In the genomic region with DNA sequence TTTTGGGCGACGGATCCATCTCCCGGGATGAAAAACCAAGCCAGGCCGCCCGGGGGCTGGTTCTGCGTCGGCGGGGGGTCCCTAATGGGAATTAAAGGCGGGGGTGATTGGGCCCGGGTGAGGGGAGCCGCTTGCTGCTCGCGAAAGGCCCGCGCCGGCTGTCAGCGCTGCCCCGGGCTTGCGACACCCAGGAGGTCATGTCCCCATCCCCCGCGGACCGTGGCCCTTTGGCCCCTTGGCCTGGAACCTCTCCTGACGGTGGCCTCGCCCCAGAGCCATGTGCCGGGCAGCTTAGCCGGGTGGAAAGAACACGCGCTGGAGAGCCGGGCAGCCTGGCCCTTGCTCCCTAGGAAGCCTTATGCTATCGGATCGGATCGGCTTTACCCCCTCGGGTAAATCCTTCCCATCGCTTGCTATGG, we compare ENCODE assay signal across 8 cellular contexts. TPM values are rescaled to one million over a fixed set of nuclear protein-coding genes. Genes with fewer than 3 reads are reported as not detected.
A peak's percentile ranks its signal among the peaks of the same experiment; 100 is the strongest.
DNase-seq lines count a peak whose midpoint lies in the region; ATAC-seq, FAIRE-seq and TF ChIP-seq lines count a peak whose summit lies in the region.
"Not testable (repeated sequence)": the region's sequence is repeated elsewhere in the genome, so short reads cannot be mapped to it uniquely, and the experiment has no call there.

No MANE protein-coding gene starts in this region.

- not testable (repeated sequence) for H3K36me3 ChIP-seq in GM12878 (ENCODE audit: control insufficient read depth in 2 of 2, insufficient read depth in 2 of 2, low read length in 1 of 2); mucosa of rectum (ENCODE audit: control insufficient read depth in 2 of 2, insufficient read depth in 2 of 2, low read length in 2 of 2)

- BruUV-seq in GM12878 (replicated peaks; lab: Mats Ljungman, UMichigan), result TSS peak; percentile 98

- WGBS in GM12878 (ENCODE audit: insufficient coverage, insufficient replicate concordance, low lambda C conversion rate, missing lambda C conversion rate), result under 1% methylated on average over 9 of the region's 34 CpGs

- not testable (repeated sequence) for H3K4me1 ChIP-seq in GM12878 (ENCODE audit: control insufficient read depth, insufficient read depth, low read length); mucosa of rectum (ENCODE audit: control insufficient read depth in 2 of 2, insufficient read depth in 2 of 2, low read length in 2 of 2)

- peak overlapping the region; percentile 91 for H3K4me3 Mint-ChIP-seq in glutamatergic neuron (ENCODE audit: unreplicated experiment)

- TF ChIP-seq CTCF in 22Rv1 (IDR thresholded peaks at IDR 0.05); GM12878 (IDR thresholded peaks at IDR 0.05 in 2 of 3, conservative IDR thresholded peaks at IDR 0.05 in 1 of 3; ENCODE audit: control insufficient read depth in 2 of 3, extremely low read depth in 1 of 3, insufficient read depth in 1 of 3, low read depth in 3 of 3, low read length in 3 of 3); glutamatergic neuron (IDR thresholded peaks at IDR 0.05; ENCODE audit: partially characterized antibody, unreplicated experiment): not testable (repeated sequence)

- not testable (repeated sequence) for H3K79me2 ChIP-seq in GM12878 (ENCODE audit: control insufficient read depth, insufficient read depth, low read length)

- not testable (repeated sequence) for H3K36me3 Mint-ChIP-seq in glutamatergic neuron (ENCODE audit: unreplicated experiment)

- TF ChIP-seq RAD21 in GM12878 (IDR thresholded peaks at IDR 0.05; ENCODE audit: insufficient read depth, low read depth, low read length), result not testable (repeated sequence)

- H3K4me2 ChIP-seq in GM12878 (ENCODE audit: control insufficient read depth, insufficient read depth), result 0 out of 2 replicates have a peak overlapping the region, but pooled peaks have one; percentile 25

- not testable (repeated sequence) for TF ChIP-seq EP300 in GM12878 (IDR thresholded peaks at IDR 0.05; ENCODE audit: borderline replicate concordance in 1 of 2, control insufficient read depth in 1 of 2, low read depth in 2 of 2, low read length in 2 of 2)

- not testable (repeated sequence) for H3K9me3 Mint-ChIP-seq in glutamatergic neuron (ENCODE audit: unreplicated experiment)

- not testable (repeated sequence) for DNase-seq in HTR-8/SVneo (ENCODE audit: insufficient read length, low spot score); GM12878 (ENCODE audit: low read depth, low spot score)
- DNase-seq in activated CD4-positive, alpha-beta T cell treated with anti-CD3 and anti-CD28 coated beads for 1 hour, result peak; percentile 28
- peak; percentile 48 for DNase-seq in glutamatergic neuron
- DNase-seq in stimulated activated CD4-positive, alpha-beta T cell treated with anti-CD3 and anti-CD28 coated beads, Interleukin-12 subunit alpha, Interleukin-12 subunit beta, amount 100 ng/mL, for 48 hours (ENCODE audit: low read depth in 2 of 3, low spot score in 1 of 3), result peak in 2 of 3 donors; percentile 2 to 12

- peak overlapping the region; percentile 97 for H3K27ac Mint-ChIP-seq in glutamatergic neuron (ENCODE audit: unreplicated experiment)

- H3K4me3 ChIP-seq in GM12878 (peak overlapping the region; percentile 43), mucosa of rectum (ENCODE audit: low read length in 2 of 2) (peak overlapping the region; percentile 78 to 79)

- intact Hi-C loops in GM12878 (cut with micrococcal nuclease; ENCODE audit: unreplicated experiment), result not testable (repeated sequence)

- peak overlapping the region; percentile 55; the same call in 1 of the 2 replicates for H3K27ac ChIP-seq in 22Rv1
- H3K27ac ChIP-seq in GM12878 (ENCODE audit: control insufficient read depth, insufficient read depth), result peak overlapping the region; percentile 82
- peak overlapping the region; percentile 79 to 83 for H3K27ac ChIP-seq in mucosa of rectum (ENCODE audit: low read depth in 2 of 2, low read length in 2 of 2)

- RAD21 ChIA-PET in GM12878 (lab: Charles Lee; ENCODE audit: unreplicated experiment), result not testable (repeated sequence)

- H3K27me3 ChIP-seq in GM12878 (replicated peaks in 1 of 2; ENCODE audit: control insufficient read depth in 2 of 2, insufficient read depth in 2 of 2, low read length in 1 of 2); mucosa of rectum (ENCODE audit: control insufficient read depth in 2 of 2, insufficient read depth in 2 of 2, low read length in 2 of 2): not testable (repeated sequence)

- H3K27me3 Mint-ChIP-seq in glutamatergic neuron (ENCODE audit: unreplicated experiment), result not testable (repeated sequence)

- ATAC-seq in GM19438 (IDR thresholded peaks at IDR 0.05; ENCODE audit: low read depth, unreplicated experiment), result peak; percentile 9
- ATAC-seq in GM12878, result peak; percentile 50

- H3K9ac ChIP-seq in GM12878 (ENCODE audit: control insufficient read depth, insufficient read depth, low read length) (peak overlapping the region; percentile 71), mucosa of rectum (ENCODE audit: low read depth in 1 of 2, low read length in 2 of 2) (peak overlapping the region; percentile 15 to 74)

- H3K9me3 ChIP-seq in GM12878 (replicated peaks; ENCODE audit: control insufficient read depth, insufficient read depth, low read length); mucosa of rectum (ENCODE audit: control insufficient read depth in 2 of 2, low read length in 2 of 2): not testable (repeated sequence)

- CTCF ChIA-PET in GM12878 (lab: Yijun Ruan, JAX), result not testable (repeated sequence)

- not testable (repeated sequence) for TF ChIP-seq POLR2A in GM12878 (IDR thresholded peaks at IDR 0.05; ENCODE audit: low read depth, low read length)

- SMC1A ChIA-PET in GM12878 (lab: Charles Lee; ENCODE audit: uncharacterized antibody, unreplicated experiment), result not testable (repeated sequence)

- peak overlapping the region; percentile 87 for H2AFZ ChIP-seq in GM12878 (ENCODE audit: control insufficient read depth, low read depth, low read length)

- in situ Hi-C loops in GM12878 (cut with MboI), result not testable (repeated sequence)

- POLR2A ChIA-PET in GM12878 (lab: Charles Lee), result not testable (repeated sequence)

- H4K20me1 ChIP-seq in GM12878 (ENCODE audit: control insufficient read depth, insufficient read depth), result not testable (repeated sequence)

- H3K4me1 Mint-ChIP-seq in glutamatergic neuron (ENCODE audit: low read depth, unreplicated experiment), result not testable (repeated sequence)

- peak; percentile 49 for FAIRE-seq in HTR-8/SVneo (lab: Jason Lieb, UNC)
- FAIRE-seq in GM12878 (lab: Jason Lieb, UNC), result not testable (repeated sequence)

RNA-seq across cellular contexts. Expression of a gene that starts 55.4 kb away (rescaled TPM):
- 4.3 and 6.1 TPM in 2 replicates for total RNA-seq in GM12878 (2013; cell fraction: nucleolus; rRNA removed)
- total RNA-seq in GM12878 (2014; rRNA removed) (1.9 TPM in 2 replicates), GM12878 (2014; rRNA removed; fragmentation: Illumina TruSeq; extraction: Trizol) (1.2 and 1.9 TPM in 2 replicates), GM12878 (2021) (1.2 and 2.2 TPM in 2 replicates), glutamatergic neuron (ENCODE audit: unreplicated experiment) (5.4 TPM)
- polyA plus RNA-seq in GM12878 (2011; ENCODE audit: low read depth), result 0.55 TPM
- polyA plus RNA-seq in GM12878 (2011; rRNA removed) (1.7 and 2.8 TPM in 2 replicates), GM12878 (2014; fragmentation: Illumina TruSeq; extraction: Trizol) (1.8 and 3.5 TPM in 2 replicates), GM12878 (2014; fragmentation: Nextera tagmentation; extraction: Ambion mirVana) (1 to 10 TPM; 1.3 to 1.5 TPM), GM12878 (2014; rRNA removed) (0.99 and 2.1 TPM in 2 replicates), GM12878 (2016; fragmentation: Nextera tagmentation; extraction: Ambion mirVana) (1 to 10 TPM in 1 of 2 experiments, under 1 TPM in 1; 0.88 to 1.5 TPM)
- 0.37 and 0.60 TPM in 2 replicates for polyA plus RNA-seq in GM12878 (2011; cell fraction: cytosol; rRNA removed)
- polyA plus RNA-seq in GM12878 (2011; cell fraction: nucleus; rRNA removed), result 4.0 and 4.6 TPM in 2 replicates
- 1.3 and 2.2 TPM in 2 replicates for polyA plus RNA-seq in GM12878 (2012)
- 1.4 and 1.7 TPM in 2 replicates for polyA minus RNA-seq in GM12878 (2011; rRNA and poly(A)+ RNA removed)
- polyA minus RNA-seq in GM12878 (2011; cell fraction: cytosol; rRNA and poly(A)+ RNA removed), result not detected in 2 replicates
- polyA minus RNA-seq in GM12878 (2011; cell fraction: nucleus; rRNA and poly(A)+ RNA removed), result 2.4 and 4.0 TPM in 2 replicates
